Comparison of ENCODE assay signal across 8 cellular contexts in genomic region chr2:178530625-178531142, GRCh38. TPM values are rescaled to one million over a fixed set of nuclear protein-coding genes. Genes with fewer than 3 reads are reported as not detected.
DNase-seq lines count a peak whose midpoint lies in the region; ATAC-seq and TF ChIP-seq lines count a peak whose summit lies in the region.

No MANE protein-coding gene starts in this region.

- no peak for TF ChIP-seq CTCF in progenitor cell of endocrine pancreas (IDR thresholded peaks at IDR 0.05; ENCODE audit: unreplicated experiment)

- peak overlapping the region; percentile 72 to 85 (median 81) for H3K4me3 Mint-ChIP-seq in IgD-negative memory B cell
- H3K4me3 Mint-ChIP-seq in progenitor cell of endocrine pancreas (ENCODE audit: low read depth): no peak overlapping the region

- peak; percentile 96 for ATAC-seq in GM18502 (IDR thresholded peaks at IDR 0.05; ENCODE audit: poor library complexity, unreplicated experiment)
- peak; percentile 96 for ATAC-seq in GM21515 (IDR thresholded peaks at IDR 0.05; ENCODE audit: unreplicated experiment)
- peak; percentile 39 for ATAC-seq in esophagus mucosa

- H3K27ac Mint-ChIP-seq in IgD-negative memory B cell: peak overlapping the region; percentile 79 to 86 (median 81)
- no peak overlapping the region for H3K27ac Mint-ChIP-seq in progenitor cell of endocrine pancreas

- in situ Hi-C loops in G401 (cut with HindIII; ENCODE audit: low sequenced_read_pairs): no loop called here

- H3K27me3 Mint-ChIP-seq in IgD-negative memory B cell: no peaks in the 10 kb centered on the region
- H3K27me3 Mint-ChIP-seq in progenitor cell of endocrine pancreas: no peaks in the 10 kb centered on the region

- H3K36me3 Mint-ChIP-seq in IgD-negative memory B cell (peaks cover 9% of the 10 kb centered on the region), progenitor cell of endocrine pancreas (ENCODE audit: insufficient read depth) (peaks cover 28% of the 10 kb centered on the region)

- H3K4me1 Mint-ChIP-seq in IgD-negative memory B cell: peaks cover 24 to 30% (median 24%) of the 10 kb centered on the region in 3 donors
- no peaks in the 10 kb centered on the region for H3K4me1 Mint-ChIP-seq in progenitor cell of endocrine pancreas (ENCODE audit: low read depth)

- no peak for DNase-seq in COR-L47 (lab: John Stamatoyannopoulos, UW)
- DNase-seq in G401 (ENCODE audit: low spot score): no peak
- no peak for DNase-seq in progenitor cell of endocrine pancreas (ENCODE audit: low spot score, unreplicated experiment)
- DNase-seq in D341Med (ENCODE audit: low spot score): no peak

- H3K9me3 Mint-ChIP-seq in IgD-negative memory B cell (no peaks in the 10 kb centered on the region), progenitor cell of endocrine pancreas (ENCODE audit: low read depth) (no peaks in the 10 kb centered on the region)

RNA-seq across cellular contexts. Expression of gene PLEKHA3, which starts 50.4 kb away (rescaled TPM):
- 36.5 TPM for polyA plus RNA-seq in IgD-negative memory B cell
- total RNA-seq in esophagus mucosa: 10.7 TPM
- 7.5 and 23.0 TPM in 2 replicates for total RNA-seq in G401 (2014; rRNA removed; shearing (Covaris generic))
- 28.2 and 31.0 TPM in 2 replicates for total RNA-seq in progenitor cell of endocrine pancreas

RNA-seq across cellular contexts. Expression of gene FKBP7, which starts 52.3 kb away (rescaled TPM):
- polyA plus RNA-seq in IgD-negative memory B cell: 4.5 TPM
- 1.00 TPM for total RNA-seq in esophagus mucosa
- 11.0 and 13.5 TPM in 2 replicates for total RNA-seq in G401 (2014; rRNA removed; shearing (Covaris generic))
- 14.0 and 15.8 TPM in 2 replicates for total RNA-seq in progenitor cell of endocrine pancreas

Comparison
In these comparisons a context has a peak if more than half of its experiments do, and no peak if none do; other contexts are left out.
1. ATAC-seq: peak in every context shown above with its lines; median percentile 96 in GM18502; 96 in GM21515; 39 in esophagus mucosa.